9 cellular contexts compared by ENCODE assay signal in genomic region chr12:51320695-51321320, GRCh38. TPM values are rescaled to one million over a fixed set of nuclear protein-coding genes. Genes with fewer than 3 reads are reported as not detected.
A peak's percentile ranks its signal among the peaks of the same experiment; 100 is the strongest.
DNase-seq lines count a peak whose midpoint lies in the region; ATAC-seq and TF ChIP-seq lines count a peak whose summit lies in the region.
"Had no signal": no experiment of that assay in that cellular context is flagged by ENCODE, and none has a peak within 500 bp of the region (broad histone marks: within the 10 kb centered on the region; RNA-seq: fewer than 3 reads in every experiment).

No MANE protein-coding gene starts in this region.

- no peak overlapping the region for H3K4me3 ChIP-seq in tibial nerve

- TF ChIP-seq POLR2A in tibial nerve (IDR thresholded peaks at IDR 0.05), result no peak

- peaks cover 64% of the 10 kb centered on the region for H3K36me3 Mint-ChIP-seq in activated naive CD4-positive, alpha-beta T cell treated with anti-CD3 and anti-CD28 coated beads, Interleukin-2, amount 10 ng/mL, durations not matched to agents 7 days and 5 days

- CTCF ChIA-PET in activated naive CD4-positive, alpha-beta T cell treated with anti-CD3 and anti-CD28 coated beads, Interleukin-2, amount 10 ng/mL, durations not matched to agents 7 days and 5 days (lab: Charles Lee), result interaction anchor here (0.6 to 7.9 kb wide), 3 partner anchors 10 to 556 kb away, joined by 3 to 50 read pairs (median 4); no protein-coding TSS in a partner anchor

- ATAC-seq in SK-N-SH treated with all-trans-retinoic acid at 6 μM for 48 hours (peak; percentile 55), GM18909 (IDR thresholded peaks at IDR 0.05; ENCODE audit: poor library complexity, unreplicated experiment) (no peak)

- H3K4me3 Mint-ChIP-seq in activated naive CD4-positive, alpha-beta T cell treated with anti-CD3 and anti-CD28 coated beads, Interleukin-2, amount 10 ng/mL, durations not matched to agents 7 days and 5 days, result peak overlapping the region; percentile 98

- H3K27ac Mint-ChIP-seq in activated naive CD4-positive, alpha-beta T cell treated with anti-CD3 and anti-CD28 coated beads, Interleukin-2, amount 10 ng/mL, durations not matched to agents 7 days and 5 days, result peak overlapping the region; percentile 94

- peaks cover 3% of the 10 kb centered on the region for H3K9me3 Mint-ChIP-seq in activated naive CD4-positive, alpha-beta T cell treated with anti-CD3 and anti-CD28 coated beads, Interleukin-2, amount 10 ng/mL, durations not matched to agents 7 days and 5 days

- no peaks in the 10 kb centered on the region for H3K9me3 ChIP-seq in tibial nerve

- H3K27ac ChIP-seq in tibial nerve, result peak overlapping the region in 3 of 4 donors; percentile 4 to 11 (median 8)

- peak; percentile 41 for DNase-seq in activated naive CD4-positive, alpha-beta T cell treated with anti-CD3 and anti-CD28 coated beads, Interleukin-2, amount 10 ng/mL, durations not matched to agents 7 days and 5 days
- DNase-seq in activated naive CD4-positive, alpha-beta T cell treated with Interleukin-2 at 50 U/mL for 16 hours, result no peak
- DNase-seq in fibroblast of peridontal ligament (ENCODE audit: extremely low read depth), result peak; percentile 76
- no peak for DNase-seq in tibial nerve (ENCODE audit: low spot score in 2 of 2)
- DNase-seq in COLO668 (lab: John Stamatoyannopoulos, UW; ENCODE audit: unreplicated experiment), result no peak
- no peak for DNase-seq in NCI-H510A (lab: John Stamatoyannopoulos, UW)

- TF ChIP-seq EP300 in tibial nerve (IDR thresholded peaks at IDR 0.05), result no peak

- no peaks in the 10 kb centered on the region for H3K27me3 ChIP-seq in tibial nerve

- no peaks in the 10 kb centered on the region for H3K36me3 ChIP-seq in tibial nerve

- no peaks in the 10 kb centered on the region for H3K27me3 Mint-ChIP-seq in activated naive CD4-positive, alpha-beta T cell treated with anti-CD3 and anti-CD28 coated beads, Interleukin-2, amount 10 ng/mL, durations not matched to agents 7 days and 5 days

- WGBS in tibial nerve, 2 donors, result 11 to 19% methylated on average over 3 of the region's 3 CpGs

- H3K4me1 ChIP-seq in tibial nerve, result peaks cover 0 to 23% (median 7%) of the 10 kb centered on the region in 4 donors

- no peak for TF ChIP-seq CTCF in tibial nerve (IDR thresholded peaks at IDR 0.05)

- peaks cover 87% of the 10 kb centered on the region for H3K4me1 Mint-ChIP-seq in activated naive CD4-positive, alpha-beta T cell treated with anti-CD3 and anti-CD28 coated beads, Interleukin-2, amount 10 ng/mL, durations not matched to agents 7 days and 5 days

TF ChIP-seq in SK-N-SH treated with all-trans-retinoic acid at 6 μM for 48 hours, 23 proteins besides CTCF, POLR2A, EP300 and RAD21:
- no peak for TF ChIP-seq ISL1 (CRISPR knock-in tag; IDR thresholded peaks at IDR 0.05)
- TF ChIP-seq GLIS3 (CRISPR knock-in tag; IDR thresholded peaks at IDR 0.05), result no peak
- no peak for TF ChIP-seq OSR1 (CRISPR knock-in tag; IDR thresholded peaks at IDR 0.05)
- TF ChIP-seq, protein P1, sequence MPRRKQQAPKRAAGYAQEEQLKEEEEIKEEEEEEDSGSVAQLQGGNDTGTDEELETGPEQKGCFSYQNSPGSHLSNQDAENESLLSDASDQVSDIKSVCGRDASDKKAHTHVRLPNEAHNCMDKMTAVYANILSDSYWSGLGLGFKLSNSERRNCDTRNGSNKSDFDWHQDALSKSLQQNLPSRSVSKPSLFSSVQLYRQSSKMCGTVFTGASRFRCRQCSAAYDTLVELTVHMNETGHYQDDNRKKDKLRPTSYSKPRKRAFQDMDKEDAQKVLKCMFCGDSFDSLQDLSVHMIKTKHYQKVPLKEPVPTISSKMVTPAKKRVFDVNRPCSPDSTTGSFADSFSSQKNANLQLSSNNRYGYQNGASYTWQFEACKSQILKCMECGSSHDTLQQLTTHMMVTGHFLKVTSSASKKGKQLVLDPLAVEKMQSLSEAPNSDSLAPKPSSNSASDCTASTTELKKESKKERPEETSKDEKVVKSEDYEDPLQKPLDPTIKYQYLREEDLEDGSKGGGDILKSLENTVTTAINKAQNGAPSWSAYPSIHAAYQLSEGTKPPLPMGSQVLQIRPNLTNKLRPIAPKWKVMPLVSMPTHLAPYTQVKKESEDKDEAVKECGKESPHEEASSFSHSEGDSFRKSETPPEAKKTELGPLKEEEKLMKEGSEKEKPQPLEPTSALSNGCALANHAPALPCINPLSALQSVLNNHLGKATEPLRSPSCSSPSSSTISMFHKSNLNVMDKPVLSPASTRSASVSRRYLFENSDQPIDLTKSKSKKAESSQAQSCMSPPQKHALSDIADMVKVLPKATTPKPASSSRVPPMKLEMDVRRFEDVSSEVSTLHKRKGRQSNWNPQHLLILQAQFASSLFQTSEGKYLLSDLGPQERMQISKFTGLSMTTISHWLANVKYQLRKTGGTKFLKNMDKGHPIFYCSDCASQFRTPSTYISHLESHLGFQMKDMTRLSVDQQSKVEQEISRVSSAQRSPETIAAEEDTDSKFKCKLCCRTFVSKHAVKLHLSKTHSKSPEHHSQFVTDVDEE (CRISPR knock-in tag; IDR thresholded peaks at IDR 0.05), result no peak
- TF ChIP-seq ESRRG (CRISPR knock-in tag; IDR thresholded peaks at IDR 0.05), result no peak
- TF ChIP-seq ZFP30 (CRISPR knock-in tag; IDR thresholded peaks at IDR 0.05), result no peak
- TF ChIP-seq ZC3H10 (CRISPR knock-in tag; IDR thresholded peaks at IDR 0.05), result no peak
- no peak for TF ChIP-seq CSDC2 (CRISPR knock-in tag; IDR thresholded peaks at IDR 0.05)
- TF ChIP-seq, protein P2, sequence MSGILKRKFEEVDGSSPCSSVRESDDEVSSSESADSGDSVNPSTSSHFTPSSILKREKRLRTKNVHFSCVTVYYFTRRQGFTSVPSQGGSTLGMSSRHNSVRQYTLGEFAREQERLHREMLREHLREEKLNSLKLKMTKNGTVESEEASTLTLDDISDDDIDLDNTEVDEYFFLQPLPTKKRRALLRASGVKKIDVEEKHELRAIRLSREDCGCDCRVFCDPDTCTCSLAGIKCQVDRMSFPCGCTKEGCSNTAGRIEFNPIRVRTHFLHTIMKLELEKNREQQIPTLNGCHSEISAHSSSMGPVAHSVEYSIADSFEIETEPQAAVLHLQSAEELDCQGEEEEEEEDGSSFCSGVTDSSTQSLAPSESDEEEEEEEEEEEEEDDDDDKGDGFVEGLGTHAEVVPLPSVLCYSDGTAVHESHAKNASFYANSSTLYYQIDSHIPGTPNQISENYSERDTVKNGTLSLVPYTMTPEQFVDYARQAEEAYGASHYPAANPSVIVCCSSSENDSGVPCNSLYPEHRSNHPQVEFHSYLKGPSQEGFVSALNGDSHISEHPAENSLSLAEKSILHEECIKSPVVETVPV (CRISPR knock-in tag; IDR thresholded peaks at IDR 0.05), result no peak
- TF ChIP-seq ZNF565 (CRISPR knock-in tag; conservative IDR thresholded peaks at IDR 0.05; ENCODE audit: low read depth), result no peak
- TF ChIP-seq TOX (CRISPR knock-in tag; IDR thresholded peaks at IDR 0.05; ENCODE audit: borderline replicate concordance), result no peak
- no peak for TF ChIP-seq SNAI2 (CRISPR knock-in tag; IDR thresholded peaks at IDR 0.05)
- TF ChIP-seq TCF4 (CRISPR knock-in tag; IDR thresholded peaks at IDR 0.05; ENCODE audit: borderline replicate concordance), result no peak
- TF ChIP-seq RARB (CRISPR knock-in tag; IDR thresholded peaks at IDR 0.05), result no peak
- TF ChIP-seq PPARA (CRISPR knock-in tag; IDR thresholded peaks at IDR 0.05; ENCODE audit: borderline replicate concordance), result no peak
- TF ChIP-seq POU6F1 (CRISPR knock-in tag; IDR thresholded peaks at IDR 0.05; ENCODE audit: borderline replicate concordance, low read depth), result no peak
- TF ChIP-seq BACH2 (CRISPR knock-in tag; IDR thresholded peaks at IDR 0.05; ENCODE audit: borderline replicate concordance), result no peak
- TF ChIP-seq ZNF70 (CRISPR knock-in tag; IDR thresholded peaks at IDR 0.05), result no peak
- TF ChIP-seq ARNTL (CRISPR knock-in tag; IDR thresholded peaks at IDR 0.05; ENCODE audit: borderline replicate concordance, low read depth), result no peak

RNA-seq across cellular contexts. Expression of gene BIN2, which starts 3.2 kb away (rescaled TPM):
- total RNA-seq in tibial nerve, result 10 to 100 TPM in 1 of 4 donors, 1 to 10 TPM in 3; 2.8 to 11.1 (median 4.3) TPM
- total RNA-seq: Daoy had no signal

RNA-seq across cellular contexts. Expression of gene CELA1, which starts 25.7 kb away (rescaled TPM):
- total RNA-seq in tibial nerve, result not detected
- total RNA-seq: Daoy had no signal

RNA-seq across cellular contexts. Expression of gene SMAGP, which starts 50.6 kb away (rescaled TPM):
- total RNA-seq in tibial nerve, result 10 to 100 TPM in 1 of 4 donors, 1 to 10 TPM in 3; 2.0 to 10.2 (median 4.4) TPM

Comparison
In these comparisons a context has a peak if more than half of its experiments do, and no peak if none do; other contexts are left out.
1. DNase-seq: peak in activated naive CD4-positive, alpha-beta T cell treated with anti-CD3 and anti-CD28 coated beads, Interleukin-2, amount 10 ng/mL, durations not matched to agents 7 days and 5 days (single experiment) and fibroblast of peridontal ligament (single experiment); none in activated naive CD4-positive, alpha-beta T cell treated with Interleukin-2 at 50 U/mL for 16 hours (single experiment), tibial nerve (0 of 2), COLO668 (single experiment) and NCI-H510A (single experiment).